Comparison of ENCODE assay signal across 8 cellular contexts in genomic region chr16:66606000-66606751, GRCh38. TPM values are rescaled to one million over a fixed set of nuclear protein-coding genes. Genes with fewer than 3 reads are reported as not detected.
DNase-seq lines count a peak whose midpoint lies in the region; ATAC-seq and TF ChIP-seq lines count a peak whose summit lies in the region.

No MANE protein-coding gene starts in this region.

- peaks cover 52% of the 10 kb centered on the region for H3K4me1 Mint-ChIP-seq in dendritic cell treated with granulocyte-macrophage colony-stimulating factor and Interleukin-4, amounts not matched to agents 40 ng/mL and 50 ng/mL, for 4 days (ENCODE audit: low read depth)
- peaks cover 38% of the 10 kb centered on the region for H3K4me1 Mint-ChIP-seq in osteocyte (ENCODE audit: unreplicated experiment)

- H3K4me3 Mint-ChIP-seq in dendritic cell treated with granulocyte-macrophage colony-stimulating factor and Interleukin-4, amounts not matched to agents 40 ng/mL and 50 ng/mL, for 4 days: peak overlapping the region; percentile 84
- peak overlapping the region; percentile 74 for H3K4me3 Mint-ChIP-seq in osteocyte (ENCODE audit: unreplicated experiment)

- peak; percentile 34 for ATAC-seq in GM21360 (IDR thresholded peaks at IDR 0.05; ENCODE audit: unreplicated experiment)

- peaks cover 64% of the 10 kb centered on the region for H3K36me3 Mint-ChIP-seq in dendritic cell treated with granulocyte-macrophage colony-stimulating factor and Interleukin-4, amounts not matched to agents 40 ng/mL and 50 ng/mL, for 4 days (ENCODE audit: low read depth)
- peaks cover 10% of the 10 kb centered on the region for H3K36me3 Mint-ChIP-seq in osteocyte (ENCODE audit: unreplicated experiment)

- intact Hi-C loops in dendritic cell treated with granulocyte-macrophage colony-stimulating factor and Interleukin-4, amounts not matched to agents 40 ng/mL and 50 ng/mL, for 4 days (cut with micrococcal nuclease): loop anchor here (2.0 to 5.0 kb wide), 4 partner anchors 53 to 199 kb away; partner anchors contain the start of genes CKLF and CMTM4

- peaks cover 8% of the 10 kb centered on the region for H3K27me3 Mint-ChIP-seq in dendritic cell treated with granulocyte-macrophage colony-stimulating factor and Interleukin-4, amounts not matched to agents 40 ng/mL and 50 ng/mL, for 4 days
- H3K27me3 Mint-ChIP-seq in osteocyte (ENCODE audit: unreplicated experiment): no peaks in the 10 kb centered on the region

- peaks cover 3% of the 10 kb centered on the region for H3K9me3 Mint-ChIP-seq in dendritic cell treated with granulocyte-macrophage colony-stimulating factor and Interleukin-4, amounts not matched to agents 40 ng/mL and 50 ng/mL, for 4 days
- no peaks in the 10 kb centered on the region for H3K9me3 Mint-ChIP-seq in osteocyte (ENCODE audit: unreplicated experiment)

- DNase-seq in GM03348 (ENCODE audit: low spot score) (peak; percentile 24), M059J (ENCODE audit: low read depth) (peak; percentile 22), osteocyte (ENCODE audit: extremely low spot score, unreplicated experiment) (no peak), NCI-H2196 (lab: John Stamatoyannopoulos, UW; ENCODE audit: unreplicated experiment) (no peak), NCI-H446 (lab: John Stamatoyannopoulos, UW) (no peak), RPMI8226 (no peak)

- no peak for TF ChIP-seq CTCF in osteocyte (IDR thresholded peaks at IDR 0.05)

- peak overlapping the region; percentile 88 for H3K27ac Mint-ChIP-seq in dendritic cell treated with granulocyte-macrophage colony-stimulating factor and Interleukin-4, amounts not matched to agents 40 ng/mL and 50 ng/mL, for 4 days
- peak overlapping the region; percentile 67 for H3K27ac Mint-ChIP-seq in osteocyte (ENCODE audit: unreplicated experiment)

RNA-seq across cellular contexts. Expression of gene CMTM3, which starts 1.7 kb away (rescaled TPM):
- 28.9 and 33.6 TPM in 2 replicates for total RNA-seq in M059J (2014; rRNA removed; shearing (Covaris generic))
- total RNA-seq in osteocyte: 96.3 and 104 TPM in 2 replicates

RNA-seq across cellular contexts. Expression of gene CMTM2, which starts 26.9 kb away (rescaled TPM):
- total RNA-seq in M059J (2014; rRNA removed; shearing (Covaris generic)): not detected in 2 replicates
- total RNA-seq in osteocyte: not detected in 2 replicates

RNA-seq across cellular contexts. Expression of gene CMTM1, which starts 39.9 kb away (rescaled TPM):
- 2.1 and 3.8 TPM in 2 replicates for total RNA-seq in M059J (2014; rRNA removed; shearing (Covaris generic))
- total RNA-seq in osteocyte: 7.8 and 8.0 TPM in 2 replicates

RNA-seq across cellular contexts. Expression of gene CKLF, which starts 53.8 kb away (rescaled TPM):
- total RNA-seq in M059J (2014; rRNA removed; shearing (Covaris generic)): 145 and 165 TPM in 2 replicates
- 41.5 and 42.5 TPM in 2 replicates for total RNA-seq in osteocyte

RNA-seq across cellular contexts. Expression of gene TK2, which starts 56.3 kb away (rescaled TPM):
- total RNA-seq in M059J (2014; rRNA removed; shearing (Covaris generic)): 13.6 and 25.2 TPM in 2 replicates
- 33.2 and 37.4 TPM in 2 replicates for total RNA-seq in osteocyte

Comparison
In these comparisons a context has a peak if more than half of its experiments do, and no peak if none do; other contexts are left out.
1. DNase-seq: peak in GM03348 (single experiment) and M059J (single experiment); none in osteocyte (single experiment), NCI-H2196 (single experiment), NCI-H446 (0 of 2) and RPMI8226 (single experiment).